9 cellular contexts compared by ENCODE assay signal in the genomic region with DNA sequence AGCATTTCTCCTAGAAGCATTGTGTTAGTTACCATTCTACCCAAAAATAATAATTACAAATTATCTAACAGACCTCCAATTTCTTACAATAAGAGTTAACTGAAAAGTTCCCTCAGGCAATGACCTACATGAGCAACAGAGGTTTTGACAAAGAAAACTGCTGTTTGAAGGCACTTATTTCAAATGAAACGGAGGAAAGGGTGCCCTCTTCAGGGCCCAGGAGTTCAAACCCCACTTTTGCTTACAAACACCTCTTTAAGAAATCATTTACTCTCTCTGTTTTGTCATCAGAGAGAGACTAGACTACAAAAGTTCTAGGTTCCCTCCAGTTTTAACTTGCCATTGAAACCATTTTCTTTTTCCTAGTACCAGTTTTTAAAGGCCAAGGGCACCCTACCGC. TPM values are rescaled to one million over a fixed set of nuclear protein-coding genes. Genes with fewer than 3 reads are reported as not detected.
DNase-seq lines count a peak whose midpoint lies in the region; ATAC-seq, FAIRE-seq and TF ChIP-seq lines count a peak whose summit lies in the region.
"Had no signal": no experiment of that assay in that cellular context is flagged by ENCODE, and none has a peak within 500 bp of the region (broad histone marks: within the 10 kb centered on the region; RNA-seq: fewer than 3 reads in every experiment).

No MANE protein-coding gene starts in this region.

- 0 out of 3 replicates have a peak, but pooled peaks cover 4% of the 10 kb centered on the region for H3K4me1 ChIP-seq in A549
- H3K4me1 ChIP-seq: ascending aorta had no signal

- in situ Hi-C loops in GM13977 (cut with MboI; ENCODE audit: low pct_unique_long_range_greater_than_20kb, low sequenced_read_pairs, unreplicated experiment) = loop anchor here (10.0 kb wide), 1 partner anchor 142 kb away; the partner anchor contains the start of gene CHRM4

- no peak for TF ChIP-seq POLR2A in A549 (IDR thresholded peaks at IDR 0.05; ENCODE audit: low read length)

- TF ChIP-seq CTCF in A549 (IDR thresholded peaks at IDR 0.05) (0 out of 3 replicates have a peak, but pooled peaks have one; percentile 7), GM13977 (IDR thresholded peaks at IDR 0.05; ENCODE audit: extremely low read depth, insufficient read depth, missing control alignments) (peak; percentile 39), fibroblast of villous mesenchyme (IDR thresholded peaks at IDR 0.05; ENCODE audit: insufficient read depth, low read depth, low read length) (peak; percentile 28)

- no peak for TF ChIP-seq EP300 in A549 (IDR thresholded peaks at IDR 0.05)

- H3K4me3 ChIP-seq in A549 = no peak overlapping the region
- no peak overlapping the region for H3K4me3 ChIP-seq in fibroblast of villous mesenchyme (ENCODE audit: low read depth, low read length)
- H3K4me3 ChIP-seq: ascending aorta had no signal

- no peak overlapping the region for H3K4me2 ChIP-seq in A549

- peak in 1 of 2 experiments; percentile 36; a peak in 3 of 6 replicates for ATAC-seq in A549
- ATAC-seq in SK-N-SH treated with all-trans-retinoic acid at 6 μM for 48 hours = peak; percentile 32; the same call in 1 of the 3 replicates
- no peak for ATAC-seq in GM18498 (IDR thresholded peaks at IDR 0.05; ENCODE audit: unreplicated experiment)

- POLR2A ChIA-PET in A549 (lab: Yijun Ruan, JAX) = no interaction called here

- no peak overlapping the region for H3K27ac ChIP-seq in A549
- H3K27ac ChIP-seq: ascending aorta had no signal

- DNase-seq in A549 (ENCODE audit: low read depth in 1 of 2, low spot score in 1 of 2) (peak in 1 of 2 experiments; percentile 29), GM13977 (ENCODE audit: low spot score) (no peak), fibroblast of villous mesenchyme (ENCODE audit: low read depth) (no peak), UCSD-AML1 (lab: John Stamatoyannopoulos, UW; ENCODE audit: unreplicated experiment) (no peak), globus pallidus (ENCODE audit: low spot score) (no peak), NCI-H1694 (lab: John Stamatoyannopoulos, UW) (no peak)

- CTCF ChIA-PET in A549 (lab: Yijun Ruan, JAX) = interaction anchor here (1.0 to 8.2 kb wide), 9 partner anchors 11 to 153 kb away, joined by 3 to 67 read pairs (median 10); no protein-coding TSS in a partner anchor

- no peaks in the 10 kb centered on the region for H3K9me3 ChIP-seq in A549
- H3K9me3 ChIP-seq: ascending aorta had no signal

- FAIRE-seq in A549 (lab: Jason Lieb, UNC) = no peak

- TF ChIP-seq RAD21 in A549 (conservative IDR thresholded peaks at IDR 0.05 in 1 of 2, IDR thresholded peaks at IDR 0.05 in 1 of 2) = no peak; a peak in 1 of 5 replicates

- WGBS in A549 (ENCODE audit: missing lambda C conversion rate) = 72% methylated on average over 2 of the region's 2 CpGs

TF ChIP-seq in A549, 52 proteins besides CTCF, POLR2A, EP300 and RAD21:
- TF ChIP-seq BHLHE40 (IDR thresholded peaks at IDR 0.05; ENCODE audit: low read depth, low read length) (no peak), POLR2AphosphoS2 (conservative IDR thresholded peaks at IDR 0.05; ENCODE audit: low read length) (no peak), HOXA7 (CRISPR knock-in tag; IDR thresholded peaks at IDR 0.05) (no peak), CHD4 (IDR thresholded peaks at IDR 0.05; ENCODE audit: borderline replicate concordance) (no peak), HDAC2 (IDR thresholded peaks at IDR 0.05) (no peak), CEBPB (IDR thresholded peaks at IDR 0.05) (no peak), PHF8 (IDR thresholded peaks at IDR 0.05; ENCODE audit: borderline replicate concordance, low read depth) (no peak), RFX5 (IDR thresholded peaks at IDR 0.05) (no peak), GATA3 (IDR thresholded peaks at IDR 0.05; ENCODE audit: borderline replicate concordance) (no peak), ZC3H11A (IDR thresholded peaks at IDR 0.05) (no peak), MYC (IDR thresholded peaks at IDR 0.05; ENCODE audit: borderline replicate concordance, low read length) (no peak), EHF (CRISPR knock-in tag; IDR thresholded peaks at IDR 0.05) (no peak), CBX8 (IDR thresholded peaks at IDR 0.05) (no peak), CBX2 (IDR thresholded peaks at IDR 0.05; ENCODE audit: borderline replicate concordance, low read depth) (no peak), USF2 (IDR thresholded peaks at IDR 0.05) (no peak), SMC3 (IDR thresholded peaks at IDR 0.05) (no peak), RARB (CRISPR knock-in tag; IDR thresholded peaks at IDR 0.05) (no peak)
- TF ChIP-seq, protein P1, sequence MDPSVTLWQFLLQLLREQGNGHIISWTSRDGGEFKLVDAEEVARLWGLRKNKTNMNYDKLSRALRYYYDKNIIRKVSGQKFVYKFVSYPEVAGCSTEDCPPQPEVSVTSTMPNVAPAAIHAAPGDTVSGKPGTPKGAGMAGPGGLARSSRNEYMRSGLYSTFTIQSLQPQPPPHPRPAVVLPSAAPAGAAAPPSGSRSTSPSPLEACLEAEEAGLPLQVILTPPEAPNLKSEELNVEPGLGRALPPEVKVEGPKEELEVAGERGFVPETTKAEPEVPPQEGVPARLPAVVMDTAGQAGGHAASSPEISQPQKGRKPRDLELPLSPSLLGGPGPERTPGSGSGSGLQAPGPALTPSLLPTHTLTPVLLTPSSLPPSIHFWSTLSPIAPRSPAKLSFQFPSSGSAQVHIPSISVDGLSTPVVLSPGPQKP (IDR thresholded peaks at IDR 0.05; ENCODE audit: low read depth, low read length) = no peak

TF ChIP-seq in SK-N-SH treated with all-trans-retinoic acid at 6 μM for 48 hours, 23 proteins besides CTCF, POLR2A, EP300 and RAD21 (continues in another document):
- no peak for TF ChIP-seq TCF4 (CRISPR knock-in tag; IDR thresholded peaks at IDR 0.05; ENCODE audit: borderline replicate concordance)
- no peak for TF ChIP-seq BACH2 (CRISPR knock-in tag; IDR thresholded peaks at IDR 0.05; ENCODE audit: borderline replicate concordance)
- TF ChIP-seq SNAI2 (CRISPR knock-in tag; IDR thresholded peaks at IDR 0.05) = no peak
- TF ChIP-seq, protein P2, sequence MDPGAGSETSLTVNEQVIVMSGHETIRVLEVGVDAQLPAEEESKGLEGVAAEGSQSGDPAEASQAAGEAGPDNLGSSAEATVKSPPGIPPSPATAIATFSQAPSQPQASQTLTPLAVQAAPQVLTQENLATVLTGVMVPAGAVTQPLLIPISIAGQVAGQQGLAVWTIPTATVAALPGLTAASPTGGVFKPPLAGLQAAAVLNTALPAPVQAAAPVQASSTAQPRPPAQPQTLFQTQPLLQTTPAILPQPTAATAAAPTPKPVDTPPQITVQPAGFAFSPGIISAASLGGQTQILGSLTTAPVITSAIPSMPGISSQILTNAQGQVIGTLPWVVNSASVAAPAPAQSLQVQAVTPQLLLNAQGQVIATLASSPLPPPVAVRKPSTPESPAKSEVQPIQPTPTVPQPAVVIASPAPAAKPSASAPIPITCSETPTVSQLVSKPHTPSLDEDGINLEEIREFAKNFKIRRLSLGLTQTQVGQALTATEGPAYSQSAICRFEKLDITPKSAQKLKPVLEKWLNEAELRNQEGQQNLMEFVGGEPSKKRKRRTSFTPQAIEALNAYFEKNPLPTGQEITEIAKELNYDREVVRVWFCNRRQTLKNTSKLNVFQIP (CRISPR knock-in tag; IDR thresholded peaks at IDR 0.05; ENCODE audit: borderline replicate concordance, low read depth) = no peak
- no peak for TF ChIP-seq ESRRG (CRISPR knock-in tag; IDR thresholded peaks at IDR 0.05)
- TF ChIP-seq OSR1 (CRISPR knock-in tag; IDR thresholded peaks at IDR 0.05) = no peak
- TF ChIP-seq TOX (CRISPR knock-in tag; IDR thresholded peaks at IDR 0.05; ENCODE audit: borderline replicate concordance) = no peak
- no peak for TF ChIP-seq ZNF565 (CRISPR knock-in tag; conservative IDR thresholded peaks at IDR 0.05; ENCODE audit: low read depth)
- no peak for TF ChIP-seq PATZ1 (CRISPR knock-in tag; IDR thresholded peaks at IDR 0.05; ENCODE audit: borderline replicate concordance)

RNA-seq across cellular contexts. Expression of gene AMBRA1, which starts 56.7 kb away (rescaled TPM):
- 11.5 and 11.9 TPM in 2 replicates for polyA plus RNA-seq in A549 (2011; rRNA removed)
- 7.1 and 11.0 TPM in 2 replicates for polyA plus RNA-seq in A549 (2012; cell fraction: cytosol; rRNA removed)
- 23.9 and 25.1 TPM in 2 replicates for polyA plus RNA-seq in A549 (2012; cell fraction: nucleus; rRNA removed)
- polyA plus RNA-seq in A549 (2017; fragmentation: RNase III; extraction: RNeasy Plus Mini Kit Qiagen cat#74134 plus additional on column Dnase treatment) = 11.1 to 13.4 TPM (median 13.4 TPM) in 3 replicates
- polyA minus RNA-seq in A549 (2011; rRNA and poly(A)+ RNA removed) = 32.6 and 47.5 TPM in 2 replicates
- 21.9 and 23.7 TPM in 2 replicates for total RNA-seq in fibroblast of villous mesenchyme
